ENCODE assay signal across 8 cellular contexts in the genomic region with DNA sequence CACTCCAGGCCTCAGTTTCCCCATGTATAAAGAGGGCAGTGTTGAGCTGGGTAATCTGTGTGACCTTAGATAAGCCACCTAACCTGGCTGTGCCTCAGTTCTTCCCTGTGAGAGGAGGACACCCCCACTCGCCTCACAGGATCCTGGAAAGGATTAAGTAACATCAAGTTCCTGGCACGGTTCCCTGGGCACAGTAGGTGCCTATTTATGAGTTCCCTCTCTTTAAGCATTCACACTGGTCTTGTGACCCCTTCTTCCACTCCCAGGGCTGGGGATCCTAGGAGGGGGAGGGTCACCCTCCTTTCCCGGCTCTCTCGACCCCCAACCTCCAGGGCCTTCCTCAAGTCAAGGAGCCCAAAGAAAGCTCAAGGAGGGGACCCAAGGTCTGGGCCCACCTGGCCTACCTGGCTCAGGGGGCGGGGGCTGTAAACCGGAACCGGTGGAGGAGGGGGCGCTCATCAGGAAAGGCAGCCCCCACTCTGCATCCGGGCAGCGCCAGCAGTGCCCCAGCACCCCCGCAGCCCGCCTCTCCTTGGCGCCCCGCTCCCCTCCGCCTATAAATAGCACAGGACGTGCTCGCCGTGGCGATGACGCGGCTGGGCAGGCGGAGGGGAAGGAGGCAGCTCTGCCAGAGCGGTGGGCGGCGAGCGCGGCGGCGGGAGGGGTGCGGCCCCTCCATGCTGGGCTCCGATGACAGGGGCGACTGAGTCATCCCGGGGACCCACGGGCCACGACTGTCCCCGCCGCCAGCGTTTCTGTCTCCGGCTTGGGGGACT. TPM values are rescaled to one million over a fixed set of nuclear protein-coding genes. Genes with fewer than 3 reads are reported as not detected.
DNase-seq lines count a peak whose midpoint lies in the region; ATAC-seq and TF ChIP-seq lines count a peak whose summit lies in the region.

No MANE protein-coding gene starts in this region.

- H3K36me3 ChIP-seq in kidney epithelial cell (ENCODE audit: control insufficient read depth, insufficient read depth, low read length), result peaks cover 3% of the 10 kb centered on the region

- CTCF ChIA-PET in MCF 10A (lab: Yijun Ruan, JAX), result interaction anchor here (0.6 to 13.7 kb wide), 8 partner anchors 9 to 227 kb away, joined by 3 to 485 read pairs (median 4); a partner anchor contains a TSS

- TF ChIP-seq CTCF in HFF-Myc (IDR thresholded peaks at IDR 0.05; ENCODE audit: low read depth, low read length, missing control alignments) (no peak), WI38 (IDR thresholded peaks at IDR 0.05; ENCODE audit: low read depth, low read length) (no peak), MCF 10A (IDR thresholded peaks at IDR 0.05; ENCODE audit: unreplicated experiment) (no peak), kidney epithelial cell (IDR thresholded peaks at IDR 0.05; ENCODE audit: insufficient read depth, low read length, poor library complexity, severe bottlenecking) (no peak)

- peaks cover 56% of the 10 kb centered on the region for H3K4me1 Mint-ChIP-seq in MCF 10A (ENCODE audit: insufficient read depth, unreplicated experiment)

- BruUV-seq in MCF 10A (replicated peaks; lab: Mats Ljungman, UMichigan), result no TSS peak

- DNase-seq in HFF-Myc (ENCODE audit: extremely low read depth, low read depth) (no peak), MCF 10A (ENCODE audit: unreplicated experiment) (peak; percentile 94), kidney epithelial cell (ENCODE audit: low read depth) (no peak), NCI-H510A treated with DMSO at 0.1 percent for 48 hours (lab: John Stamatoyannopoulos, UW) (no peak)
- DNase-seq in stimulated activated CD4-positive, alpha-beta T cell treated with anti-CD3 and anti-CD28 coated beads, Interleukin-15, amount 100 ng/mL, for 1 hour (ENCODE audit: low read depth in 1 of 2, low spot score in 1 of 2), result peak; percentile 38 to 67

- intact Hi-C loops in MCF 10A (cut with micrococcal nuclease), result loop anchor here (5.0 kb wide), 1 partner anchor 193 kb away; a partner anchor contains a TSS

- H3K4me3 Mint-ChIP-seq in MCF 10A (ENCODE audit: unreplicated experiment), result peak overlapping the region; percentile 54

- no peaks in the 10 kb centered on the region for H3K27me3 Mint-ChIP-seq in MCF 10A (ENCODE audit: insufficient read depth, unreplicated experiment)

- H3K36me3 Mint-ChIP-seq in MCF 10A (ENCODE audit: insufficient read depth, unreplicated experiment), result peaks cover 17% of the 10 kb centered on the region

- H3K27me3 ChIP-seq in kidney epithelial cell (ENCODE audit: control insufficient read depth, insufficient read depth, low read length), result peaks cover 14% of the 10 kb centered on the region

- H3K9me3 Mint-ChIP-seq in MCF 10A (ENCODE audit: unreplicated experiment), result no peaks in the 10 kb centered on the region

- H3K4me3 ChIP-seq in HFF-Myc (replicated peaks; ENCODE audit: low read depth, low read length) (peak overlapping the region; percentile 23), WI38 (ENCODE audit: low read depth, low read length) (peak overlapping the region; percentile 54), kidney epithelial cell (ENCODE audit: low read depth, low read length) (peak overlapping the region; percentile 8)

- POLR2A ChIA-PET in MCF 10A (lab: Yijun Ruan, JAX), result interaction anchor here (0.6 to 5.2 kb wide), 13 partner anchors 8 to 460 kb away, joined by 3 to 75 read pairs (median 14); a partner anchor contains a TSS

- peak overlapping the region; percentile 83 for H3K27ac Mint-ChIP-seq in MCF 10A (ENCODE audit: low read depth, unreplicated experiment)

- ATAC-seq in GM21447 (IDR thresholded peaks at IDR 0.05; ENCODE audit: unreplicated experiment) (no peak), HG02852 (IDR thresholded peaks at IDR 0.05; ENCODE audit: unreplicated experiment) (no peak)

RNA-seq across cellular contexts. Expression of a gene that starts 9.4 kb away (rescaled TPM):
- 3,055 and 3,511 TPM in 2 replicates for total RNA-seq in MCF 10A (2022)
- 3,729 and 4,555 TPM in 2 replicates for total RNA-seq in kidney epithelial cell

RNA-seq across cellular contexts. Expression of a gene that starts 12.0 kb away (rescaled TPM):
- total RNA-seq in MCF 10A (2022) (6.6 and 7.7 TPM in 2 replicates), kidney epithelial cell (6.0 and 7.1 TPM in 2 replicates)

RNA-seq across cellular contexts. Expression of a gene that starts 16.2 kb away (rescaled TPM):
- total RNA-seq in MCF 10A (2022) (0.47 and 1.2 TPM in 2 replicates), kidney epithelial cell (not detected in 2 replicates)

RNA-seq across cellular contexts. Expression of a gene that starts 43.5 kb away (rescaled TPM):
- total RNA-seq in MCF 10A (2022) (not detected in 2 replicates), kidney epithelial cell (not detected in 2 replicates)

RNA-seq across cellular contexts. Expression of a gene that starts 58.1 kb away (rescaled TPM):
- total RNA-seq in MCF 10A (2022) (0.22 and 0.61 TPM in 2 replicates), kidney epithelial cell (under 0.01 and 0.67 TPM in 2 replicates)

Comparison
In these comparisons a context has a peak if more than half of its experiments do, and no peak if none do; other contexts are left out.
1. DNase-seq: peak in MCF 10A (single experiment) and stimulated activated CD4-positive, alpha-beta T cell treated with anti-CD3 and anti-CD28 coated beads, Interleukin-15, amount 100 ng/mL, for 1 hour (2 of 2); none in HFF-Myc (single experiment), kidney epithelial cell (single experiment) and NCI-H510A treated with DMSO at 0.1 percent for 48 hours (single experiment).
2. Peak in every context shown above with its lines, with median percentiles within 50 percentile points of each other: H3K4me3 ChIP-seq.